Comparison of ENCODE assay signal across 22 cellular contexts in the genomic region with DNA sequence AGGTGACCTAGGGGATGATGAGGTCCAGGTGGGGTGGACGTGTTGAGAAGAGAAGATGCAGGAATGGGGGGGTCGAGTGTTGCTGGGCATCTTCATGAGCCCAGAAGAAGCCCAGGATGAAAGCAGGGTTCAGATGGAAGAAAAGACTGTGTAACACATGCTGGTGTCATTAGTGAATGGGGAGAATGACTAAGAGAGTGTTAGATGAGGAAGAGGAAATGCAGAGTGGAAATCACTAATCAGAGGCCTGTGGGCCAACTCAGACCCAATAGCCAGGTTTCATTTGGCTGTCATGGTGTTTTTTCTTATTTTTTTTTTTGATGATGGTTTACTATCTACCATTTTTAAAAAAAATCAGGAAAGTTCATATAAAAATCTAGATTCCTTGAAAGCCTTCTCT.
"Had no signal": no experiment of that assay in that cellular context is flagged by ENCODE, and none has a peak within 500 bp of the region (broad histone marks: within the 10 kb centered on the region; RNA-seq: fewer than 3 reads in every experiment).

No MANE protein-coding gene starts in this region.

- H3K27ac ChIP-seq: brain microvascular endothelial cell, gastroesophageal sphincter, pancreas, transverse colon, VCaP had no signal

- H3K4me1 Mint-ChIP-seq: activated CD4-positive, alpha-beta T cell treated with anti-CD3 and anti-CD28 coated beads for 36 hours; stimulated activated naive B cell treated with anti-CD40 and anti-IgM and Interleukin-4, amounts not matched to agents 10 μg/mL and 1 μg/mL and 100 μg/mL, for 72 hours; T-cell had no signal

- H3K36me3 ChIP-seq: brain microvascular endothelial cell, gastroesophageal sphincter, pancreas, transverse colon had no signal

- DNase-seq: activated CD4-positive, alpha-beta memory T cell treated with anti-CD3 and anti-CD28 coated beads for 36 hours; activated CD4-positive, alpha-beta T cell treated with anti-CD3 and anti-CD28 coated beads for 36 hours; activated effector memory CD4-positive, alpha-beta T cell treated with anti-CD3 and anti-CD28 coated beads, Interleukin-2, amount 50 U/mL, for 16 hours; activated T-cell treated with anti-CD3 and anti-CD28 coated beads, Interleukin-2, amount 50 U/mL, for 4 hours; anterior cingulate cortex; brain microvascular endothelial cell; cerebellar nuclear complex; effector memory CD8-positive, alpha-beta T cell; mucosa of descending colon; naive thymus-derived CD4-positive, alpha-beta T cell; pancreas; stimulated activated CD4-positive, alpha-beta T cell treated with anti-CD3 and anti-CD28 coated beads, Interleukin-2, amount 100 ng/mL, for 48 hours; stimulated activated naive B cell treated with anti-CD40 and anti-IgM and Interleukin-4, amounts not matched to agents 10 μg/mL and 1 μg/mL and 100 μg/mL, for 72 hours; substantia nigra; T-cell; T-helper 9 cell; transverse colon had no signal

- H3K36me3 Mint-ChIP-seq: activated CD4-positive, alpha-beta memory T cell treated with anti-CD3 and anti-CD28 coated beads for 36 hours; activated naive CD8-positive, alpha-beta T cell; naive thymus-derived CD4-positive, alpha-beta T cell; stimulated activated naive B cell treated with anti-CD40 and anti-IgM and Interleukin-4, amounts not matched to agents 10 μg/mL and 1 μg/mL and 100 μg/mL, for 72 hours; T-cell had no signal

- H3K27ac Mint-ChIP-seq: activated CD4-positive, alpha-beta memory T cell treated with anti-CD3 and anti-CD28 coated beads for 36 hours; activated CD4-positive, alpha-beta T cell treated with anti-CD3 and anti-CD28 coated beads for 36 hours; activated naive CD8-positive, alpha-beta T cell; dendritic cell treated with granulocyte-macrophage colony-stimulating factor and Interleukin-4, amounts not matched to agents 40 ng/mL and 50 ng/mL, for 4 days; effector memory CD8-positive, alpha-beta T cell; naive thymus-derived CD4-positive, alpha-beta T cell; stimulated activated naive B cell treated with anti-CD40 and anti-IgM and Interleukin-4, amounts not matched to agents 10 μg/mL and 1 μg/mL and 100 μg/mL, for 72 hours; T-cell had no signal

- H3K4me3 Mint-ChIP-seq: activated CD4-positive, alpha-beta memory T cell treated with anti-CD3 and anti-CD28 coated beads for 36 hours; activated CD4-positive, alpha-beta T cell treated with anti-CD3 and anti-CD28 coated beads for 36 hours; activated naive CD8-positive, alpha-beta T cell; activated T-cell treated with anti-CD3 and anti-CD28 coated beads, Interleukin-2, amount 50 U/mL, for 4 hours; dendritic cell treated with granulocyte-macrophage colony-stimulating factor and Interleukin-4, amounts not matched to agents 40 ng/mL and 50 ng/mL, for 4 days; effector memory CD8-positive, alpha-beta T cell; naive thymus-derived CD4-positive, alpha-beta T cell; stimulated activated naive B cell treated with anti-CD40 and anti-IgM and Interleukin-4, amounts not matched to agents 10 μg/mL and 1 μg/mL and 100 μg/mL, for 72 hours; T-cell had no signal

- H3K9me3 ChIP-seq: gastroesophageal sphincter, mucosa of descending colon, pancreas, transverse colon had no signal

- H3K27me3 ChIP-seq: brain microvascular endothelial cell, pancreas, transverse colon had no signal

- ATAC-seq: activated CD4-positive, alpha-beta T cell treated with anti-CD3 and anti-CD28 coated beads for 36 hours; activated T-cell treated with anti-CD3 and anti-CD28 coated beads, Interleukin-2, amount 50 U/mL, for 4 hours; effector memory CD8-positive, alpha-beta T cell; gastroesophageal sphincter; mucosa of descending colon; naive thymus-derived CD4-positive, alpha-beta T cell; pancreas; stimulated activated naive B cell treated with anti-CD40 and anti-IgM and Interleukin-4, amounts not matched to agents 10 μg/mL and 1 μg/mL and 100 μg/mL, for 72 hours; T-cell had no signal

- H3K4me3 ChIP-seq: gastroesophageal sphincter, lung, mucosa of descending colon, pancreas, transverse colon had no signal

- H3K9me3 Mint-ChIP-seq: activated CD4-positive, alpha-beta memory T cell treated with anti-CD3 and anti-CD28 coated beads for 36 hours; activated T-cell treated with anti-CD3 and anti-CD28 coated beads, Interleukin-2, amount 50 U/mL, for 4 hours; dendritic cell treated with granulocyte-macrophage colony-stimulating factor and Interleukin-4, amounts not matched to agents 40 ng/mL and 50 ng/mL, for 4 days; naive thymus-derived CD4-positive, alpha-beta T cell; T-cell had no signal

- H3K4me1 ChIP-seq: pancreas had no signal
